In genomic region chr11:64396079-64396591, GRCh38 we compare ENCODE assay signal across 13 cellular contexts. TPM values are rescaled to one million over a fixed set of nuclear protein-coding genes. Genes with fewer than 3 reads are reported as not detected.
A peak's percentile ranks its signal among the peaks of the same experiment; 100 is the strongest.
DNase-seq lines count a peak whose midpoint lies in the region; ATAC-seq and TF ChIP-seq lines count a peak whose summit lies in the region.
"Had no signal": no experiment of that assay in that cellular context is flagged by ENCODE, and none has a peak within 500 bp of the region (broad histone marks: within the 10 kb centered on the region; RNA-seq: fewer than 3 reads in every experiment).

No MANE protein-coding gene starts in this region.

- peak overlapping the region; percentile 58 for H3K4me2 ChIP-seq in neural progenitor cell

- H3K27me3 ChIP-seq in neural progenitor cell, result no peaks in the 10 kb centered on the region

- H3K4me1 ChIP-seq in neural progenitor cell, result peaks cover 12% of the 10 kb centered on the region
- H3K4me1 ChIP-seq: SJSA1 had no signal

- H3K27ac Mint-ChIP-seq in neural progenitor cell, result peak overlapping the region; percentile 90
- no peak overlapping the region for H3K27ac Mint-ChIP-seq in activated naive CD4-positive, alpha-beta T cell treated with anti-CD3 and anti-CD28 coated beads, Interleukin-2, amount 50 U/mL, for 72 hours
- H3K27ac Mint-ChIP-seq: stimulated activated naive CD8-positive, alpha-beta T cell treated with anti-CD3 and anti-CD28 coated beads, Interleukin-15, Interleukin-2, amounts not matched to agents 100 ng/mL and 50 ng/mL, for 24 hours had no signal

- DNase-seq in G401 (ENCODE audit: low spot score) (peak; percentile 41), NOMO-1 (lab: John Stamatoyannopoulos, UW; ENCODE audit: unreplicated experiment in 2 of 2) (peak; percentile 45 to 73), glomerular visceral epithelial cell (ENCODE audit: extremely low spot score) (peak; percentile 21), neural progenitor cell (ENCODE audit: low spot score) (peak; percentile 54), activated T-cell treated with anti-CD3 and anti-CD28 coated beads for 4 hours (no peak), AG08396 (ENCODE audit: low spot score) (no peak)
- no peak for DNase-seq in activated naive CD4-positive, alpha-beta T cell treated with anti-CD3 and anti-CD28 coated beads, Interleukin-2, amount 50 U/mL, for 72 hours (ENCODE audit: low spot score in 2 of 2)
- DNase-seq: activated CD4-positive, alpha-beta T cell treated with anti-CD3 and anti-CD28 coated beads for 48 hours; activated naive CD4-positive, alpha-beta T cell; naive thymus-derived CD4-positive, alpha-beta T cell had no signal

- H3K4me3 Mint-ChIP-seq in neural progenitor cell, result peak overlapping the region; percentile 22
- H3K4me3 Mint-ChIP-seq: naive thymus-derived CD4-positive, alpha-beta T cell; stimulated activated naive CD8-positive, alpha-beta T cell treated with anti-CD3 and anti-CD28 coated beads, Interleukin-15, Interleukin-2, amounts not matched to agents 100 ng/mL and 50 ng/mL, for 24 hours had no signal

- H3K4me1 Mint-ChIP-seq in neural progenitor cell, result peaks cover 26% of the 10 kb centered on the region

- no peaks in the 10 kb centered on the region for H3K36me3 ChIP-seq in neural progenitor cell
- H3K36me3 ChIP-seq: SJSA1 had no signal

- H3K4me3 ChIP-seq in neural progenitor cell, result peak overlapping the region; percentile 6
- H3K4me3 ChIP-seq: SJSA1 had no signal

- H3F3A ChIP-seq in neural progenitor cell (ENCODE audit: low read depth), result peaks cover 12% of the 10 kb centered on the region

- H3K9me3 ChIP-seq in neural progenitor cell (ENCODE audit: low read depth), result no peaks in the 10 kb centered on the region

- H3K27ac ChIP-seq in neural progenitor cell, result peak overlapping the region; percentile 50
- H3K27ac ChIP-seq: SJSA1 had no signal

- peak overlapping the region; percentile 91 for H2AFZ ChIP-seq in neural progenitor cell (replicated peaks)

- H3K9me3 Mint-ChIP-seq in neural progenitor cell, result peaks cover 2% of the 10 kb centered on the region
- no peaks in the 10 kb centered on the region for H3K9me3 Mint-ChIP-seq in activated naive CD4-positive, alpha-beta T cell treated with anti-CD3 and anti-CD28 coated beads, Interleukin-2, amount 50 U/mL, for 72 hours
- H3K9me3 Mint-ChIP-seq: naive thymus-derived CD4-positive, alpha-beta T cell; stimulated activated naive CD8-positive, alpha-beta T cell treated with anti-CD3 and anti-CD28 coated beads, Interleukin-15, Interleukin-2, amounts not matched to agents 100 ng/mL and 50 ng/mL, for 24 hours had no signal

- H3K79me2 ChIP-seq in neural progenitor cell (ENCODE audit: low read depth), result no peaks in the 10 kb centered on the region

- no peaks in the 10 kb centered on the region for H3K36me3 Mint-ChIP-seq in neural progenitor cell
- H3K36me3 Mint-ChIP-seq in activated naive CD4-positive, alpha-beta T cell treated with anti-CD3 and anti-CD28 coated beads, Interleukin-2, amount 50 U/mL, for 72 hours, result no peaks in the 10 kb centered on the region
- H3K36me3 Mint-ChIP-seq: naive thymus-derived CD4-positive, alpha-beta T cell had no signal

- peaks cover 12% of the 10 kb centered on the region for H3K27me3 Mint-ChIP-seq in neural progenitor cell (ENCODE audit: insufficient read depth, low read depth)

- H4K20me1 ChIP-seq in neural progenitor cell (ENCODE audit: low read depth), result no peaks in the 10 kb centered on the region

- TF ChIP-seq CTCF in neural progenitor cell (IDR thresholded peaks at IDR 0.05), result no peak

- no peak for ATAC-seq in GM19467 (IDR thresholded peaks at IDR 0.05; ENCODE audit: unreplicated experiment)
- no peak for ATAC-seq in activated naive CD4-positive, alpha-beta T cell treated with anti-CD3 and anti-CD28 coated beads, Interleukin-2, amount 50 U/mL, for 72 hours

- H3K9ac ChIP-seq in neural progenitor cell, result no peak overlapping the region

- in situ Hi-C loops in G401 (cut with HindIII; ENCODE audit: low sequenced_read_pairs), result no loop called here

RNA-seq across cellular contexts. Expression of gene RPS6KA4, which starts 37.2 kb away (rescaled TPM):
- total RNA-seq in G401 (2014; rRNA removed; shearing (Covaris generic)), result 113 and 126 TPM in 2 replicates
- total RNA-seq in neural progenitor cell (ENCODE audit: low replicate concordance), result 12.7 and 16.9 TPM in 2 replicates
- total RNA-seq in activated naive CD4-positive, alpha-beta T cell treated with anti-CD3 and anti-CD28 coated beads, Interleukin-2, amount 50 U/mL, for 72 hours, result 10 to 100 TPM; 23.2 to 23.8 TPM

RNA-seq across cellular contexts. Expression of gene CCDC88B, which starts 56.1 kb away (rescaled TPM):
- 15.1 and 26.6 TPM in 2 replicates for total RNA-seq in G401 (2014; rRNA removed; shearing (Covaris generic))
- 0.62 and 9.0 TPM in 2 replicates for total RNA-seq in neural progenitor cell (ENCODE audit: low replicate concordance)
- 100 to 1,000 TPM in 1 of 2 donors, 10 to 100 TPM in 1; 75.0 to 103 TPM for total RNA-seq in activated naive CD4-positive, alpha-beta T cell treated with anti-CD3 and anti-CD28 coated beads, Interleukin-2, amount 50 U/mL, for 72 hours

Comparison
In these comparisons a context has a peak if more than half of its experiments do, and no peak if none do; other contexts are left out.
1. DNase-seq: peak in G401 (single experiment), NOMO-1 (2 of 2), glomerular visceral epithelial cell (single experiment) and neural progenitor cell (single experiment); none in activated T-cell treated with anti-CD3 and anti-CD28 coated beads for 4 hours (single experiment), activated naive CD4-positive, alpha-beta T cell treated with anti-CD3 and anti-CD28 coated beads, Interleukin-2, amount 50 U/mL, for 72 hours (0 of 2) and AG08396 (single experiment).